ENCODE assay signal across 27 cellular contexts in the genomic region with DNA sequence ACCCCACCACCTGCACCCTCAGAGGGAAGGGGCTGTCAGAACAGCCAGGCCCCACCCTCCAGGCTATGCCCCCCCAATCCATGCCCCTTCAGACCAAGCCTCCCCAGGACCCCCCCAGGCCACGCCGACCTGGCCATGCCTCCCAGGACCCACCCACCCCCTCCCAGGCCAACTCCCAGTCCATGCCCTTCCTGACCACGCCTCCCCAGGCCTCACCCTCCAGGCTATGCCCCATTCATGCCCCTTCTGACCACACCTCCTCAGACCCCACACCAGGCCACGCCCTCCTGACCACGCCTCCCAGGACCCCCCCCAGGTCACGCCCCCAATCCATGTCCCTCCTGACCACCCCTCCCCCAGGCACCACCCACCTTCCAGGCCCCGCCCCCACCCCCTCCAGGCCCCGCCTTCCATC. TPM values are rescaled to one million over a fixed set of nuclear protein-coding genes. Genes with fewer than 3 reads are reported as not detected.
DNase-seq lines count a peak whose midpoint lies in the region; ATAC-seq, FAIRE-seq and TF ChIP-seq lines count a peak whose summit lies in the region.
"Had no signal": no experiment of that assay in that cellular context is flagged by ENCODE, and none has a peak within 500 bp of the region (broad histone marks: within the 10 kb centered on the region; RNA-seq: fewer than 3 reads in every experiment).

No MANE protein-coding gene starts in this region.

- H3K4me2 ChIP-seq in K562 (ENCODE audit: insufficient read depth, low read length), result no peak overlapping the region
- H3K4me2 ChIP-seq: smooth muscle cell had no signal

- CTCF ChIA-PET in K562 (lab: Yijun Ruan, JAX; ENCODE audit: low intra/inter-chr PET ratio), result no interaction called here

- peak overlapping the region; percentile 80 for H3K27ac ChIP-seq in C4-2B
- no peak overlapping the region for H3K27ac ChIP-seq in K562 (ENCODE audit: extremely low read depth, low read depth, low read length)
- H3K27ac ChIP-seq in sigmoid colon, result no peak overlapping the region
- H3K27ac ChIP-seq: body of pancreas, SK-N-MC, VCaP had no signal

- DNase-seq in H7 (peak; percentile 96), K562 (ENCODE audit: extremely low read depth in 1 of 4, low spot score in 3 of 4) (peak; percentile 34 to 88 (median 84)), sigmoid colon (peak; percentile 56), hypothalamus (lab: John Stamatoyannopoulos, UW) (no peak), dedifferentiated amniotic fluid mesenchymal stem cell (ENCODE audit: extremely low spot score) (no peak)
- no peak for DNase-seq in activated naive CD4-positive, alpha-beta T cell treated with Interleukin-2 at 50 U/mL for 16 hours
- DNase-seq: activated CD4-positive, alpha-beta T cell treated with anti-CD3 and anti-CD28 coated beads, Interleukin-2, amount 10 ng/mL, durations not matched to agents 7 days and 5 days; activated naive CD4-positive, alpha-beta T cell; activated T-cell treated with anti-CD3 and anti-CD28 coated beads, Interleukin-2, amount 50 U/mL, for 72 hours; Calu3; EL; GOT3; KBM-7; MG63; mucosa of descending colon; NCI-H1417; NCI-H2081; NCI-H226; NCI-H748 treated with DMSO at 0.1 percent for 48 hours; stimulated activated CD4-positive, alpha-beta T cell treated with anti-CD3 and anti-CD28 coated beads, Interleukin-1b, Interleukin-23, amount 100 ng/mL, for 48 hours; stimulated activated CD8-positive, alpha-beta memory T cell treated with anti-CD3 and anti-CD28 coated beads, Interleukin-4, amount 100 ng/mL, for 48 hours had no signal

- no peak overlapping the region for H3K4me3 ChIP-seq in H7 (ENCODE audit: insufficient read depth, low read depth, low read length)
- no peak overlapping the region for H3K4me3 ChIP-seq in K562
- H3K4me3 ChIP-seq in sigmoid colon, result no peak overlapping the region
- H3K4me3 ChIP-seq: body of pancreas, MG63, mucosa of descending colon, SK-N-MC, smooth muscle cell had no signal

- H3K9me3 ChIP-seq in K562 (replicated peaks; ENCODE audit: control insufficient read depth, insufficient read depth, low read depth, low read length) (peaks cover 6% of the 10 kb centered on the region; the same call in 1 of the 2 replicates), sigmoid colon (no peaks in the 10 kb centered on the region)
- H3K9me3 ChIP-seq: body of pancreas, MG63, mucosa of descending colon had no signal

- H3K27me3 ChIP-seq in H7 (ENCODE audit: control insufficient read depth, insufficient read depth, low read length) (no peaks in the 10 kb centered on the region), K562 (ENCODE audit: control insufficient read depth in 2 of 2, insufficient read depth in 2 of 2, low read length in 2 of 2) (no peaks in the 10 kb centered on the region), sigmoid colon (no peaks in the 10 kb centered on the region)
- H3K27me3 ChIP-seq: body of pancreas, MG63 had no signal

- no TSS peak for BruUV-seq in K562 (replicated peaks; lab: Mats Ljungman, UMichigan)

- TF ChIP-seq RAD21 in K562 (CRISPR knock-in tag; conservative IDR thresholded peaks at IDR 0.05 in 1 of 2, IDR thresholded peaks at IDR 0.05 in 1 of 2), result no peak

- peak; percentile 67 for ATAC-seq in K562
- ATAC-seq: activated T-cell treated with anti-CD3 and anti-CD28 coated beads, Interleukin-2, amount 50 U/mL, for 72 hours; body of pancreas; mucosa of descending colon had no signal

- WGBS in K562 (ENCODE audit: insufficient coverage, low coverage, missing lambda C conversion rate), result 60% methylated on average over 1 of the region's 8 CpGs
- 52 to 81% methylated on average over 8 of the region's 8 CpGs for WGBS in sigmoid colon, 2 donors

- peaks cover 19% of the 10 kb centered on the region for H4K20me1 ChIP-seq in K562 (replicated peaks; ENCODE audit: control insufficient read depth, insufficient read depth, low read length)

- H3K9me1 ChIP-seq in K562 (ENCODE audit: control insufficient read depth, insufficient read depth, low read length), result no peaks in the 10 kb centered on the region

- TF ChIP-seq POLR2A in K562 (conservative IDR thresholded peaks at IDR 0.05) (no peak), sigmoid colon (IDR thresholded peaks at IDR 0.05) (no peak)

- no peak overlapping the region for H3K9ac ChIP-seq in K562 (ENCODE audit: insufficient read depth in 1 of 2, low read depth in 2 of 2, low read length in 2 of 2)

- FAIRE-seq in K562 (lab: Jason Lieb, UNC), result no peak

- H3K36me3 ChIP-seq in H7 (replicated peaks; ENCODE audit: control insufficient read depth, insufficient read depth, low read length), result peaks cover 2% of the 10 kb centered on the region
- peaks cover 68% of the 10 kb centered on the region; the same call in 2 of the 3 replicates for H3K36me3 ChIP-seq in K562 (ENCODE audit: control insufficient read depth, insufficient read depth, low read length)
- H3K36me3 ChIP-seq in sigmoid colon, result peaks cover 15 to 47% (median 29%) of the 10 kb centered on the region in 4 donors

- TF ChIP-seq EP300 in K562 (IDR thresholded peaks at IDR 0.05; ENCODE audit: low read length), result no peak
- no peak for TF ChIP-seq EP300 in sigmoid colon (IDR thresholded peaks at IDR 0.05)

- in situ Hi-C loops in K562 (cut with MboI), result no loop called here

- TF ChIP-seq CTCF in C4-2B (conservative IDR thresholded peaks at IDR 0.05) (no peak), K562 (IDR thresholded peaks at IDR 0.05 in 2 of 3, conservative IDR thresholded peaks at IDR 0.05 in 1 of 3; ENCODE audit: insufficient read depth in 2 of 3, low read depth in 1 of 3, low read length in 3 of 3) (no peak), sigmoid colon (IDR thresholded peaks at IDR 0.05) (no peak)

- no peak overlapping the region for H2AFZ ChIP-seq in K562 (ENCODE audit: low read depth, low read length)

- H3K4me1 ChIP-seq in K562 (replicated peaks in 1 of 2; ENCODE audit: control insufficient read depth in 2 of 2, insufficient read depth in 2 of 2, low read length in 2 of 2), result peaks cover 0 to 59% of the 10 kb centered on the region in 2 experiments; a peak in 3 of 5 replicates
- H3K4me1 ChIP-seq in sigmoid colon, result peaks cover 0 to 22% (median 14%) of the 10 kb centered on the region in 4 donors

- H3K79me2 ChIP-seq in K562 (ENCODE audit: control insufficient read depth, insufficient read depth, low read length), result no peaks in the 10 kb centered on the region

- intact Hi-C loops in K562 (cut with micrococcal nuclease) (no loop called here), sigmoid colon (cut with DNase I) (no loop called here)

- POLR2A ChIA-PET in K562 (lab: Yijun Ruan, JAX), result interaction anchor here (0.5 to 0.6 kb wide), 2 partner anchors 153 to 267 kb away, joined by 3 read pairs; no protein-coding TSS in a partner anchor

TF ChIP-seq in K562, 482 proteins besides CTCF, POLR2A, EP300 and RAD21 (continues in another document):
- peak; percentile 58; the same call in 1 of the 2 replicates for TF ChIP-seq ZBTB7A (IDR thresholded peaks at IDR 0.05; ENCODE audit: borderline replicate concordance, control insufficient read depth, low read depth, low read length)
- no peak for TF ChIP-seq ETV5 (CRISPR knock-in tag; IDR thresholded peaks at IDR 0.05; ENCODE audit: low read depth)

RNA-seq across cellular contexts. Expression of gene TPPP, which starts 27.6 kb away (rescaled TPM):
- 0.31 and 0.92 TPM in 2 replicates for total RNA-seq in H7 (2014; rRNA removed; shearing (Covaris generic))
- total RNA-seq in K562 (2011; cell fraction: chromatin; rRNA removed; ENCODE audit: low replicate concordance), result 0.11 and 0.28 TPM in 2 replicates
- 0.13 and 0.17 TPM in 2 replicates for total RNA-seq in K562 (2011; cell fraction: nucleolus; rRNA removed)
- 0.15 TPM in 1 of 2 replicates, not detected in the other for total RNA-seq in K562 (2011; cell fraction: nucleoplasm; rRNA removed)
- total RNA-seq in K562 (2014; rRNA removed), result not detected in 2 replicates
- total RNA-seq in K562 (2014; rRNA removed; fragmentation: Illumina TruSeq; extraction: Trizol), result not detected in 2 replicates
- not detected in 2 replicates for total RNA-seq in K562 (2015; rRNA removed; fragmentation: Illumina TruSeq; extraction: Trizol)
- total RNA-seq in K562 (2021), result 0.07 TPM in 2 replicates
- polyA plus RNA-seq in K562 (2011; rRNA removed), result 0.01 and 0.03 TPM in 2 replicates
- 0.04 and 0.06 TPM in 2 replicates for polyA plus RNA-seq in K562 (2011; cell fraction: cytosol; rRNA removed)
- 0.06 and 0.11 TPM in 2 replicates for polyA plus RNA-seq in K562 (2011; cell fraction: nucleus; rRNA removed)
- polyA plus RNA-seq in K562 (2012), result 0.21 and 0.25 TPM in 2 replicates
- 0.01 TPM in 1 of 2 replicates, not detected in the other for polyA plus RNA-seq in K562 (2014; fragmentation: Illumina TruSeq; extraction: Trizol)
- not detected for polyA plus RNA-seq in K562 (2014; fragmentation: Nextera tagmentation; extraction: Ambion mirVana)
- polyA plus RNA-seq in K562 (2014; rRNA removed), result not detected in 2 replicates
- polyA minus RNA-seq in K562 (2011; rRNA and poly(A)+ RNA removed), result 0.11 and 0.12 TPM in 2 replicates
- not detected in 2 replicates for polyA minus RNA-seq in K562 (2011; cell fraction: cytosol; rRNA and poly(A)+ RNA removed)
- polyA minus RNA-seq in K562 (2011; cell fraction: nucleus; rRNA and poly(A)+ RNA removed), result not detected in 2 replicates
- 10 to 100 TPM in 1 of 4 donors, 1 to 10 TPM in 3; 7.1 to 15.5 (median 7.6) TPM for total RNA-seq in sigmoid colon
- polyA plus RNA-seq in sigmoid colon, result 1 to 10 TPM in 2 of 3 donors, under 1 TPM in 1; 0.60 to 3.2 (median 2.6) TPM
- total RNA-seq: osteoblast, smooth muscle cell had no signal
- polyA plus RNA-seq: smooth muscle cell had no signal

RNA-seq across cellular contexts. Expression of gene CEP72, which starts 53.4 kb away (rescaled TPM):
- 12.6 and 20.7 TPM in 2 replicates for total RNA-seq in H7 (2014; rRNA removed; shearing (Covaris generic))
- 124 and 152 TPM in 2 replicates for total RNA-seq in K562 (2011; cell fraction: chromatin; rRNA removed; ENCODE audit: low replicate concordance)
- total RNA-seq in K562 (2011; cell fraction: nucleolus; rRNA removed), result 76.5 and 81.0 TPM in 2 replicates
- 63.1 and 68.9 TPM in 2 replicates for total RNA-seq in K562 (2011; cell fraction: nucleoplasm; rRNA removed)
- total RNA-seq in K562 (2014; rRNA removed) (17.6 and 27.4 TPM in 2 replicates), K562 (2014; rRNA removed; fragmentation: Illumina TruSeq; extraction: Trizol) (9.4 and 11.3 TPM in 2 replicates), K562 (2015; rRNA removed; fragmentation: Illumina TruSeq; extraction: Trizol) (16.3 and 17.4 TPM in 2 replicates), K562 (2021) (33.3 and 38.1 TPM in 2 replicates), sigmoid colon (1 to 10 TPM in 2 of 4 donors, under 1 TPM in 2; 0.36 to 5.0 (median 1.4) TPM)
- polyA plus RNA-seq in K562 (2011; rRNA removed) (14.0 and 17.8 TPM in 2 replicates), K562 (2014; fragmentation: Illumina TruSeq; extraction: Trizol) (14.2 and 15.2 TPM in 2 replicates), K562 (2014; fragmentation: Nextera tagmentation; extraction: Ambion mirVana) (1 to 10 TPM in 1 of 2 experiments, under 1 TPM in 1; 0.89 to 1.4 TPM), K562 (2014; rRNA removed) (19.9 and 28.6 TPM in 2 replicates), sigmoid colon (1 to 10 TPM in 2 of 3 donors, under 1 TPM in 1; 0.60 to 7.1 (median 1.6) TPM)
- polyA plus RNA-seq in K562 (2011; cell fraction: cytosol; rRNA removed), result 11.8 and 15.1 TPM in 2 replicates
- polyA plus RNA-seq in K562 (2011; cell fraction: nucleus; rRNA removed), result 32.3 and 49.2 TPM in 2 replicates
- 15.2 and 20.5 TPM in 2 replicates for polyA plus RNA-seq in K562 (2012)
- 23.6 and 27.4 TPM in 2 replicates for polyA minus RNA-seq in K562 (2011; rRNA and poly(A)+ RNA removed)
- polyA minus RNA-seq in K562 (2011; cell fraction: cytosol; rRNA and poly(A)+ RNA removed), result 19.7 and 26.2 TPM in 2 replicates
- 40.4 and 45.3 TPM in 2 replicates for polyA minus RNA-seq in K562 (2011; cell fraction: nucleus; rRNA and poly(A)+ RNA removed)

Comparison
In these comparisons a context has a peak if more than half of its experiments do, and no peak if none do; other contexts are left out.
1. DNase-seq: peak in H7 (single experiment), K562 (4 of 4) and sigmoid colon (single experiment); none in hypothalamus (0 of 51), activated naive CD4-positive, alpha-beta T cell treated with Interleukin-2 at 50 U/mL for 16 hours (single experiment) and dedifferentiated amniotic fluid mesenchymal stem cell (single experiment).